ENCODE assay signal across 20 cellular contexts in genomic region chr7:122123746-122124145, GRCh38. TPM values are rescaled to one million over a fixed set of nuclear protein-coding genes. Genes with fewer than 3 reads are reported as not detected.
DNase-seq lines count a peak whose midpoint lies in the region; ATAC-seq, FAIRE-seq and TF ChIP-seq lines count a peak whose summit lies in the region.
"Had no signal": no experiment of that assay in that cellular context is flagged by ENCODE, and none has a peak within 500 bp of the region (broad histone marks: within the 10 kb centered on the region; RNA-seq: fewer than 3 reads in every experiment).

No MANE protein-coding gene starts in this region.

- H3K4me3 ChIP-seq in GM23338: no peak overlapping the region
- no peak overlapping the region for H3K4me3 ChIP-seq in fibroblast of mammary gland (ENCODE audit: control insufficient read depth, low read depth, low read length)
- H3K4me3 ChIP-seq in vagina: no peak overlapping the region
- H3K4me3 ChIP-seq in kidney (ENCODE audit: low read length in 2 of 2): no peak overlapping the region
- H3K4me3 ChIP-seq: BLaER1 had no signal

- DNase-seq in GM23338 (ENCODE audit: low spot score) (no peak), NCI-H226 (peak; percentile 29), fibroblast of mammary gland (ENCODE audit: low read depth) (peak; percentile 24), vagina (ENCODE audit: extremely low spot score in 2 of 2) (no peak), COLO829 (ENCODE audit: low spot score) (no peak), KBM-7 (no peak), kidney (no peak)
- DNase-seq: Caco-2; CD4-positive, alpha-beta T cell; DMS153; Karpas-422; MV-4-11; NCI-H1105 treated with DMSO at 0.1 percent for 48 hours; NCI-H2029 treated with DMSO at 0.1 percent for 48 hours; NCI-H2171; NCI-H524 treated with DMSO at 0.1 percent for 48 hours; NCI-H82; Right ventricle myocardium superior had no signal

- H4K20me1 ChIP-seq in GM23338 (replicated peaks; ENCODE audit: insufficient read depth): peaks cover 62% of the 10 kb centered on the region
- H4K20me1 ChIP-seq: BLaER1 had no signal

- H3K4me1 Mint-ChIP-seq in GM23338: peaks cover 25% of the 10 kb centered on the region

- no peak overlapping the region for H3K4me3 Mint-ChIP-seq in GM23338
- H3K4me3 Mint-ChIP-seq: CD4-positive, alpha-beta T cell; IgD-negative memory B cell had no signal

- no peak for TF ChIP-seq CTCF in GM23338 (conservative IDR thresholded peaks at IDR 0.05; ENCODE audit: low read depth in 2 of 2)
- TF ChIP-seq CTCF in fibroblast of mammary gland (conservative IDR thresholded peaks at IDR 0.05; ENCODE audit: control insufficient read depth, insufficient read depth, low read depth, low read length): no peak
- no peak for TF ChIP-seq CTCF in vagina (IDR thresholded peaks at IDR 0.05)
- no peak for TF ChIP-seq CTCF in kidney (IDR thresholded peaks at IDR 0.05; ENCODE audit: borderline replicate concordance, extremely low read depth, insufficient read depth)

- ATAC-seq in GM23338: no peak

- in situ Hi-C loops in KBM-7 (cut with MboI; ENCODE audit: low pct_unique_long_range_greater_than_20kb, low sequenced_read_pairs): no loop called here

- H2AFZ ChIP-seq in GM23338: no peak overlapping the region

- FAIRE-seq in kidney (lab: Jason Lieb, UNC): no peak

- peaks cover 88% of the 10 kb centered on the region for H3K36me3 ChIP-seq in GM23338 (ENCODE audit: insufficient read depth)
- no peaks in the 10 kb centered on the region for H3K36me3 ChIP-seq in vagina
- peaks cover 2 to 8% of the 10 kb centered on the region in 2 donors for H3K36me3 ChIP-seq in kidney (ENCODE audit: control insufficient read depth in 1 of 2, insufficient read depth in 2 of 2, low read length in 2 of 2)

- no peaks in the 10 kb centered on the region for H3K9me2 ChIP-seq in GM23338 (ENCODE audit: insufficient read depth)

- TF ChIP-seq POLR2A in vagina (IDR thresholded peaks at IDR 0.05): no peak

- peaks cover 100% of the 10 kb centered on the region for H3K79me2 ChIP-seq in GM23338 (replicated peaks; ENCODE audit: insufficient read depth)

- no peak overlapping the region for H3K9ac ChIP-seq in kidney (ENCODE audit: low read length in 2 of 2)
- H3K9ac ChIP-seq: BLaER1 had no signal

- H3K9me3 ChIP-seq in vagina (no peaks in the 10 kb centered on the region), kidney (ENCODE audit: control insufficient read depth in 1 of 2, low read length in 2 of 2) (no peaks in the 10 kb centered on the region)
- H3K9me3 ChIP-seq: BLaER1, Caco-2 had no signal

- peak overlapping the region; percentile 58 for H3K27ac Mint-ChIP-seq in GM23338
- H3K27ac Mint-ChIP-seq: CD4-positive, alpha-beta T cell; IgD-negative memory B cell had no signal

- H3F3A ChIP-seq in GM23338 (replicated peaks; ENCODE audit: low read depth): peaks cover 27% of the 10 kb centered on the region

- intact Hi-C loops in vagina (cut with DNase I): no loop called here
- intact Hi-C loops in kidney (cut with DNase I): no loop called here

- H3K27me3 ChIP-seq in GM23338 (ENCODE audit: insufficient read depth) (no peaks in the 10 kb centered on the region), vagina (no peaks in the 10 kb centered on the region)
- H3K27me3 ChIP-seq: BLaER1 had no signal

- peaks cover 7% of the 10 kb centered on the region for H3K27me3 Mint-ChIP-seq in GM23338 (ENCODE audit: insufficient read depth, low read depth, poor library complexity)
- H3K27me3 Mint-ChIP-seq: CD4-positive, alpha-beta T cell had no signal

- no peaks in the 10 kb centered on the region; the same call in 2 of the 3 replicates for H3K9me3 Mint-ChIP-seq in GM23338

- H3K4me1 ChIP-seq in GM23338 (ENCODE audit: insufficient read depth) (0 out of 2 replicates have a peak, but pooled peaks cover 11% of the 10 kb centered on the region), vagina (no peaks in the 10 kb centered on the region), kidney (ENCODE audit: control insufficient read depth in 1 of 2, insufficient read depth in 1 of 2, low read depth in 1 of 2, low read length in 2 of 2) (no peaks in the 10 kb centered on the region)
- H3K4me1 ChIP-seq: BLaER1 had no signal

- H3K27ac ChIP-seq in GM23338 (ENCODE audit: low read depth) (peak overlapping the region; percentile 82; the same call in 1 of the 2 replicates), vagina (no peak overlapping the region), kidney (ENCODE audit: low read depth in 2 of 2, low read length in 2 of 2) (no peak overlapping the region)
- H3K27ac ChIP-seq: BLaER1 had no signal

- H3K36me3 Mint-ChIP-seq in GM23338 (ENCODE audit: low read depth): peaks cover 98% of the 10 kb centered on the region

- H3K4me2 ChIP-seq in GM23338: no peak overlapping the region
- H3K4me2 ChIP-seq: BLaER1 had no signal

TF ChIP-seq in GM23338, 12 proteins besides CTCF, POLR2A, EP300 and RAD21:
- TF ChIP-seq POLR2AphosphoS5 (IDR thresholded peaks at IDR 0.05; ENCODE audit: low read depth): no peak
- TF ChIP-seq ETS1 (IDR thresholded peaks at IDR 0.05): no peak
- no peak for TF ChIP-seq JUNB (IDR thresholded peaks at IDR 0.05; ENCODE audit: unreplicated experiment)
- no peak for TF ChIP-seq CREB1 (CRISPR knock-in tag; IDR thresholded peaks at IDR 0.05; ENCODE audit: low read depth)
TF ChIP-seq in GM23338: peak in this region for 0.

RNA-seq across cellular contexts. Expression of gene AASS, which starts 20.3 kb away (rescaled TPM):
- 698 and 789 TPM in 2 replicates for total RNA-seq in GM23338 (2014; rRNA removed; shearing (Covaris generic))
- polyA plus RNA-seq in GM23338 (2016; fragmentation: Nextera tagmentation; extraction: Ambion mirVana) (240 and 368 TPM in 2 replicates), kidney (ENCODE audit: insufficient read depth, low read depth, low replicate concordance) (4.9 TPM)
- total RNA-seq in vagina (34.4 TPM), kidney (24.2 TPM)

Comparison
In these comparisons a context has a peak if more than half of its experiments do, and no peak if none do; other contexts are left out.
1. DNase-seq: peak in NCI-H226 (single experiment) and fibroblast of mammary gland (single experiment); none in GM23338 (single experiment), vagina (0 of 2), COLO829 (single experiment), KBM-7 (single experiment) and kidney (single experiment).
2. RNA of gene AASS, which starts 20.3 kb away (total RNA-seq): 698 to 789 TPM in GM23338; 34.4 TPM in vagina (single experiment) and 24.2 TPM in kidney (single experiment); every median in the first group is over 10 times any median in the second.